14 cellular contexts compared by ENCODE assay signal in genomic region chr6:32174416-32174815, GRCh38. TPM values are rescaled to one million over a fixed set of nuclear protein-coding genes. Genes with fewer than 3 reads are reported as not detected.
DNase-seq lines count a peak whose midpoint lies in the region; ATAC-seq and TF ChIP-seq lines count a peak whose summit lies in the region.
"Had no signal": no experiment of that assay in that cellular context is flagged by ENCODE, and none has a peak within 500 bp of the region (broad histone marks: within the 10 kb centered on the region; RNA-seq: fewer than 3 reads in every experiment).

No MANE protein-coding gene starts in this region.

- H3K4me3 Mint-ChIP-seq in T-helper 2 cell treated with Interferon-gamma antibody and Interleukin-4, amounts not matched to agents 5 μg/mL and 100 μg/mL, for 36 hours = peak overlapping the region; percentile 97
- H3K4me3 Mint-ChIP-seq in neural progenitor cell = peak overlapping the region; percentile 97

- no peaks in the 10 kb centered on the region for H4K20me1 ChIP-seq in PC-3 (ENCODE audit: low read length)
- H4K20me1 ChIP-seq in neural progenitor cell (ENCODE audit: low read depth) = peaks cover 31% of the 10 kb centered on the region

- H3K79me2 ChIP-seq in PC-3 (ENCODE audit: low read length) = peaks cover 31% of the 10 kb centered on the region
- peaks cover 59% of the 10 kb centered on the region for H3K79me2 ChIP-seq in neural progenitor cell (ENCODE audit: low read depth)

- TF ChIP-seq POLR2A in esophagus squamous epithelium (IDR thresholded peaks at IDR 0.05) = no peak

- no peaks in the 10 kb centered on the region for H3K9me2 ChIP-seq in PC-3 (replicated peaks; ENCODE audit: low read length)

- 83 to 94% methylated on average over 1 of the region's 1 CpG for whole genome bisulfite sequencing in esophagus squamous epithelium, 2 donors

- H3K4me2 ChIP-seq in PC-3 (ENCODE audit: low read length) (peak overlapping the region; percentile 93), neural progenitor cell (peak overlapping the region; percentile 93)

- H3K27ac Mint-ChIP-seq in T-helper 2 cell treated with Interferon-gamma antibody and Interleukin-4, amounts not matched to agents 5 μg/mL and 100 μg/mL, for 36 hours = no peak overlapping the region
- no peak overlapping the region for H3K27ac Mint-ChIP-seq in neural progenitor cell

- no peak for DNase-seq in T-helper 2 cell treated with Interferon-gamma antibody and Interleukin-4, amounts not matched to agents 5 μg/mL and 100 μg/mL, for 36 hours (ENCODE audit: low spot score)
- DNase-seq in T-helper 2 cell = no peak
- DNase-seq in PC-3 = no peak
- DNase-seq in neural progenitor cell (ENCODE audit: low spot score) = no peak
- DNase-seq in COLO668 (lab: John Stamatoyannopoulos, UW; ENCODE audit: unreplicated experiment) = no peak
- no peak for DNase-seq in esophagus squamous epithelium (lab: John Stamatoyannopoulos, UW)
- DNase-seq: ACHN, foreskin keratinocyte, GF-D8, NCI-H510A treated with DMSO at 0.1 percent for 48 hours, SJCRH30 had no signal

- no peaks in the 10 kb centered on the region for H3K9me3 ChIP-seq in PC-3 (ENCODE audit: low read length)
- no peaks in the 10 kb centered on the region for H3K9me3 ChIP-seq in endocrine pancreas (ENCODE audit: control insufficient read depth, low read length)
- no peaks in the 10 kb centered on the region for H3K9me3 ChIP-seq in neural progenitor cell (ENCODE audit: low read depth)
- no peaks in the 10 kb centered on the region for H3K9me3 ChIP-seq in esophagus squamous epithelium
- H3K9me3 ChIP-seq: SJCRH30 had no signal

- POLR2A ChIA-PET in PC-3 (lab: Charles Lee; ENCODE audit: unreplicated experiment) = no interaction called here

- H3K36me3 ChIP-seq in PC-3 (ENCODE audit: low read depth, low read length) (0 out of 2 replicates have a peak, but pooled peaks cover 3% of the 10 kb centered on the region), endocrine pancreas (ENCODE audit: control insufficient read depth, insufficient read depth, low read length) (no peaks in the 10 kb centered on the region), neural progenitor cell (no peaks in the 10 kb centered on the region), esophagus squamous epithelium (peaks cover under 1 to 23% (median 13%) of the 10 kb centered on the region in 3 donors)

- H3K36me3 Mint-ChIP-seq in T-helper 2 cell treated with Interferon-gamma antibody and Interleukin-4, amounts not matched to agents 5 μg/mL and 100 μg/mL, for 36 hours (ENCODE audit: low read depth) = peaks cover 21% of the 10 kb centered on the region
- H3K36me3 Mint-ChIP-seq in neural progenitor cell = peaks cover 21% of the 10 kb centered on the region

- BruUV-seq in PC-3 (replicated peaks; lab: Mats Ljungman, UMichigan) = no TSS peak

- H3K9me3 Mint-ChIP-seq in T-helper 2 cell treated with Interferon-gamma antibody and Interleukin-4, amounts not matched to agents 5 μg/mL and 100 μg/mL, for 36 hours = no peaks in the 10 kb centered on the region
- no peaks in the 10 kb centered on the region for H3K9me3 Mint-ChIP-seq in neural progenitor cell

- no peaks in the 10 kb centered on the region for H3K27me3 Mint-ChIP-seq in T-helper 2 cell treated with Interferon-gamma antibody and Interleukin-4, amounts not matched to agents 5 μg/mL and 100 μg/mL, for 36 hours (ENCODE audit: low read depth)
- peaks cover 6% of the 10 kb centered on the region for H3K27me3 Mint-ChIP-seq in neural progenitor cell (ENCODE audit: insufficient read depth, low read depth)

- H3K4me1 ChIP-seq in PC-3 (ENCODE audit: insufficient read depth, low read length) (peaks cover 31% of the 10 kb centered on the region), endocrine pancreas (ENCODE audit: control insufficient read depth, insufficient read depth, low read length) (peaks cover 21% of the 10 kb centered on the region), neural progenitor cell (peaks cover 20% of the 10 kb centered on the region), esophagus squamous epithelium (peaks cover 26 to 57% (median 30%) of the 10 kb centered on the region in 3 donors)

- no peak overlapping the region for H3K27ac ChIP-seq in PC-3 (ENCODE audit: low read length)
- no peak overlapping the region for H3K27ac ChIP-seq in neural progenitor cell
- H3K27ac ChIP-seq in esophagus squamous epithelium = no peak overlapping the region
- H3K27ac ChIP-seq: foreskin keratinocyte, SJCRH30 had no signal

- TF ChIP-seq CTCF in PC-3 (conservative IDR thresholded peaks at IDR 0.05; ENCODE audit: low read depth, low read length) (no peak), neural progenitor cell (IDR thresholded peaks at IDR 0.05) (no peak), esophagus squamous epithelium (IDR thresholded peaks at IDR 0.05) (no peak)

- H3K4me1 Mint-ChIP-seq in T-helper 2 cell treated with Interferon-gamma antibody and Interleukin-4, amounts not matched to agents 5 μg/mL and 100 μg/mL, for 36 hours (ENCODE audit: low read depth) = peaks cover 45% of the 10 kb centered on the region
- peaks cover 30% of the 10 kb centered on the region for H3K4me1 Mint-ChIP-seq in neural progenitor cell

- H3K9ac ChIP-seq in PC-3 (ENCODE audit: low read length) = no peak overlapping the region
- no peak overlapping the region for H3K9ac ChIP-seq in endocrine pancreas (ENCODE audit: control insufficient read depth, insufficient read depth, low read length)
- peak overlapping the region; percentile 97 for H3K9ac ChIP-seq in neural progenitor cell

- no peak for ATAC-seq in PC-3
- no peak for ATAC-seq in HG03354 (IDR thresholded peaks at IDR 0.05; ENCODE audit: poor library complexity, severe bottlenecking, unreplicated experiment)
- ATAC-seq: foreskin keratinocyte, right cardiac atrium had no signal

- intact Hi-C loops in PC-3 (cut with micrococcal nuclease) (no loop called here), esophagus squamous epithelium (cut with DNase I) (no loop called here)

- H3F3A ChIP-seq in PC-3 (ENCODE audit: low read length, unreplicated experiment) (no peaks in the 10 kb centered on the region), neural progenitor cell (ENCODE audit: low read depth) (peaks cover 20% of the 10 kb centered on the region)

- CTCF ChIA-PET in PC-3 (lab: Charles Lee) = no interaction called here

- H3K27me3 ChIP-seq in PC-3 (ENCODE audit: low read length) (no peaks in the 10 kb centered on the region), endocrine pancreas (ENCODE audit: control insufficient read depth, insufficient read depth, low read length) (no peaks in the 10 kb centered on the region), neural progenitor cell (no peaks in the 10 kb centered on the region), esophagus squamous epithelium (no peaks in the 10 kb centered on the region)
- H3K27me3 ChIP-seq: foreskin keratinocyte, SJCRH30 had no signal

- H3K4me3 ChIP-seq in PC-3 (ENCODE audit: low read length) = 0 out of 2 replicates have a peak overlapping the region, but pooled peaks have one; percentile 94
- H3K4me3 ChIP-seq in endocrine pancreas (ENCODE audit: control insufficient read depth, insufficient read depth, low read length) = peak overlapping the region; percentile 66
- H3K4me3 ChIP-seq in neural progenitor cell = peak overlapping the region; percentile 99
- no peak overlapping the region for H3K4me3 ChIP-seq in esophagus squamous epithelium

- no peak overlapping the region for H2AFZ ChIP-seq in PC-3 (ENCODE audit: low read length)
- no peak overlapping the region for H2AFZ ChIP-seq in neural progenitor cell (replicated peaks)

RNA-seq across cellular contexts. Expression of gene AGPAT1, which starts 1.5 kb away (rescaled TPM):
- 54.7 and 59.6 TPM in 2 replicates for total RNA-seq in PC-3 (2014; rRNA removed)
- total RNA-seq in neural progenitor cell (ENCODE audit: low replicate concordance) = 46.9 and 105 TPM in 2 replicates
- total RNA-seq in esophagus squamous epithelium = 10 to 100 TPM; 17.6 to 34.0 (median 19.1) TPM

RNA-seq across cellular contexts. Expression of gene RNF5, which starts 3.8 kb away (rescaled TPM):
- total RNA-seq in PC-3 (2014; rRNA removed) (69.0 and 80.1 TPM in 2 replicates), neural progenitor cell (ENCODE audit: low replicate concordance) (129 and 169 TPM in 2 replicates), esophagus squamous epithelium (10 to 100 TPM; 20.8 to 59.0 (median 40.8) TPM)

RNA-seq across cellular contexts. Expression of gene AGER, which starts 9.6 kb away (rescaled TPM):
- total RNA-seq in PC-3 (2014; rRNA removed) (2.0 and 5.0 TPM in 2 replicates), neural progenitor cell (ENCODE audit: low replicate concordance) (1.1 and 1.4 TPM in 2 replicates), esophagus squamous epithelium (1 to 10 TPM in 3 of 4 donors, under 1 TPM in 1; 0.59 to 1.7 (median 1.4) TPM)

RNA-seq across cellular contexts. Expression of gene EGFL8, which starts 10.0 kb away (rescaled TPM):
- 7.9 and 14.9 TPM in 2 replicates for total RNA-seq in PC-3 (2014; rRNA removed)
- total RNA-seq in neural progenitor cell (ENCODE audit: low replicate concordance) = 3.8 and 16.1 TPM in 2 replicates
- total RNA-seq in esophagus squamous epithelium = 10 to 100 TPM in 2 of 4 donors, 1 to 10 TPM in 2; 4.8 to 15.1 (median 8.2) TPM

RNA-seq across cellular contexts. Expression of gene PBX2, which starts 15.6 kb away (rescaled TPM):
- total RNA-seq in PC-3 (2014; rRNA removed) = 25.3 and 33.3 TPM in 2 replicates
- 53.3 and 114 TPM in 2 replicates for total RNA-seq in neural progenitor cell (ENCODE audit: low replicate concordance)
- total RNA-seq in esophagus squamous epithelium = 10 to 100 TPM; 27.1 to 40.2 (median 28.9) TPM

Comparison
In these comparisons a context has a peak if more than half of its experiments do, and no peak if none do; other contexts are left out.
1. H3K4me3 ChIP-seq: peak in PC-3 (single experiment), endocrine pancreas (single experiment) and neural progenitor cell (single experiment); none in esophagus squamous epithelium (0 of 4).